In genomic region chr2:241197246-241197645, GRCh38 we compare ENCODE assay signal across 2 cellular contexts. TPM values are rescaled to one million over a fixed set of nuclear protein-coding genes. Genes with fewer than 3 reads are reported as not detected.
"Had no signal": no experiment of that assay in that cellular context is flagged by ENCODE, and none has a peak within 500 bp of the region (broad histone marks: within the 10 kb centered on the region; RNA-seq: fewer than 3 reads in every experiment).

No MANE protein-coding gene starts in this region.

RNA-seq across cellular contexts. Expression of gene ANO7, which starts 8.8 kb away (rescaled TPM):
- total RNA-seq: skeletal muscle tissue had no signal
- polyA plus RNA-seq: neural cell had no signal
